In genomic region chr7:148982596-148983219, GRCh38 we compare ENCODE assay signal across 7 cellular contexts. TPM values are rescaled to one million over a fixed set of nuclear protein-coding genes. Genes with fewer than 3 reads are reported as not detected.
DNase-seq lines count a peak whose midpoint lies in the region; ATAC-seq, FAIRE-seq and TF ChIP-seq lines count a peak whose summit lies in the region.

No MANE protein-coding gene starts in this region.

- no peak overlapping the region for H3K27ac ChIP-seq in GM12878 (ENCODE audit: control insufficient read depth, insufficient read depth)
- H3K27ac ChIP-seq in tibial artery, result peak overlapping the region; percentile 25 to 60

- DNase-seq in NCI-H1105 treated with DMSO at 0.1 percent for 48 hours (lab: John Stamatoyannopoulos, UW), result peak; percentile 56
- no peak for DNase-seq in GM12878 (ENCODE audit: low read depth, low spot score)
- no peak for DNase-seq in lower leg skin (ENCODE audit: low spot score in 2 of 2)
- no peak for DNase-seq in tibial artery
- no peak for DNase-seq in middle frontal gyrus (ENCODE audit: extremely low spot score, low spot score)

- WGBS in GM12878 (ENCODE audit: insufficient coverage, insufficient replicate concordance, low lambda C conversion rate, missing lambda C conversion rate), result 3% methylated on average over 27 of the region's 27 CpGs
- 2 to 3% methylated on average over 27 of the region's 27 CpGs for WGBS in lower leg skin, 2 donors

- peak overlapping the region; percentile 81 for H3K4me2 ChIP-seq in GM12878 (ENCODE audit: control insufficient read depth, insufficient read depth)

- H3K4me1 ChIP-seq in GM12878 (ENCODE audit: control insufficient read depth, insufficient read depth, low read length), result no peaks in the 10 kb centered on the region
- H3K4me1 ChIP-seq in tibial artery, result peaks cover 0 to 41% (median 20%) of the 10 kb centered on the region in 4 donors

- no TSS peak for BruUV-seq in GM12878 (replicated peaks; lab: Mats Ljungman, UMichigan)

- RAD21 ChIA-PET in GM12878 (lab: Charles Lee; ENCODE audit: unreplicated experiment), result interaction anchor here (0.8 to 2.6 kb wide), 4 partner anchors 11 to 83 kb away, joined by 3 to 14 read pairs (median 4); no protein-coding TSS in a partner anchor

- no peaks in the 10 kb centered on the region for H3K79me2 ChIP-seq in GM12878 (ENCODE audit: control insufficient read depth, insufficient read depth, low read length)

- no peak for FAIRE-seq in GM12878 (lab: Jason Lieb, UNC)

- H3K36me3 ChIP-seq in GM12878 (ENCODE audit: control insufficient read depth in 2 of 2, insufficient read depth in 2 of 2, low read length in 1 of 2) (no peaks in the 10 kb centered on the region), tibial artery (no peaks in the 10 kb centered on the region)

- CTCF ChIA-PET in GM12878 (lab: Yijun Ruan, JAX), result interaction anchor here (0.8 to 3.0 kb wide), 5 partner anchors 19 to 718 kb away, joined by 3 to 12 read pairs (median 3); partner anchors contain the start of gene ZNF282

- ATAC-seq in GM12878, result no peak; the same call in 2 of the 3 replicates
- no peak for ATAC-seq in GM19035 (IDR thresholded peaks at IDR 0.05; ENCODE audit: unreplicated experiment)

- in situ Hi-C loops in GM12878 (cut with MboI), result no loop called here

- H3K9me3 ChIP-seq in GM12878 (replicated peaks; ENCODE audit: control insufficient read depth, insufficient read depth, low read length), result peaks cover 2% of the 10 kb centered on the region; the same call in 1 of the 3 replicates
- H3K9me3 ChIP-seq in tibial artery, result no peaks in the 10 kb centered on the region

- intact Hi-C loops in GM12878 (cut with micrococcal nuclease; ENCODE audit: unreplicated experiment) (no loop called here), lower leg skin (cut with DNase I; ENCODE audit: low total_unique reads) (no loop called here), tibial artery (cut with DNase I; ENCODE audit: low total_unique reads) (no loop called here)

- SMC1A ChIA-PET in GM12878 (lab: Charles Lee; ENCODE audit: uncharacterized antibody, unreplicated experiment), result interaction anchor here (1.1 to 2.1 kb wide), 4 partner anchors 19 to 28 kb away, joined by 3 to 8 read pairs (median 4); no protein-coding TSS in a partner anchor

- POLR2A ChIA-PET in GM12878 (lab: Charles Lee), result interaction anchor here (1.0 kb wide), 1 partner anchor 20 kb away, joined by 3 read pairs; no protein-coding TSS in a partner anchor

- TF ChIP-seq EP300 in GM12878 (IDR thresholded peaks at IDR 0.05; ENCODE audit: borderline replicate concordance in 1 of 2, control insufficient read depth in 1 of 2, low read depth in 2 of 2, low read length in 2 of 2), result no peak

- no peak for TF ChIP-seq CTCF in GM12878 (IDR thresholded peaks at IDR 0.05 in 2 of 3, conservative IDR thresholded peaks at IDR 0.05 in 1 of 3; ENCODE audit: control insufficient read depth in 2 of 3, extremely low read depth in 1 of 3, insufficient read depth in 1 of 3, low read depth in 3 of 3, low read length in 3 of 3)
- no peak for TF ChIP-seq CTCF in lower leg skin (IDR thresholded peaks at IDR 0.05)
- no peak for TF ChIP-seq CTCF in tibial artery (IDR thresholded peaks at IDR 0.05)

- TF ChIP-seq POLR2A in GM12878 (IDR thresholded peaks at IDR 0.05; ENCODE audit: low read depth, low read length), result no peak
- no peak for TF ChIP-seq POLR2A in lower leg skin (IDR thresholded peaks at IDR 0.05)

- no peak for TF ChIP-seq RAD21 in GM12878 (IDR thresholded peaks at IDR 0.05; ENCODE audit: insufficient read depth, low read depth, low read length)

- H3K27me3 ChIP-seq in GM12878 (replicated peaks in 1 of 2; ENCODE audit: control insufficient read depth in 2 of 2, insufficient read depth in 2 of 2, low read length in 1 of 2), result no peaks in the 10 kb centered on the region; a peak in 1 of 4 replicates
- peaks cover 0 to 2% of the 10 kb centered on the region in 2 donors for H3K27me3 ChIP-seq in tibial artery

- H3K4me3 ChIP-seq in GM08714 (ENCODE audit: low read length) (peak overlapping the region; percentile 96), GM12878 (peak overlapping the region; percentile 88), lower leg skin (ENCODE audit: low read depth, poor library complexity, severe bottlenecking) (peak overlapping the region; percentile 44), tibial artery (peak overlapping the region; percentile 57 to 58)

- no peaks in the 10 kb centered on the region for H4K20me1 ChIP-seq in GM12878 (ENCODE audit: control insufficient read depth, insufficient read depth)

- H3K9ac ChIP-seq in GM12878 (ENCODE audit: control insufficient read depth, insufficient read depth, low read length), result no peak overlapping the region

- peak overlapping the region; percentile 30 for H2AFZ ChIP-seq in GM12878 (ENCODE audit: control insufficient read depth, low read depth, low read length)

TF ChIP-seq in GM12878, 131 proteins besides CTCF, POLR2A, EP300 and RAD21:
- TF ChIP-seq ZNF24 (IDR thresholded peaks at IDR 0.05), result peak; percentile 90
- no peak for TF ChIP-seq KLF5 (IDR thresholded peaks at IDR 0.05; ENCODE audit: partially characterized antibody)
- peak; percentile 67 for TF ChIP-seq NR2F1 (conservative IDR thresholded peaks at IDR 0.05)

RNA-seq across cellular contexts. Expression of gene PDIA4, which starts 45.6 kb away (rescaled TPM):
- 59.2 and 60.6 TPM in 2 replicates for total RNA-seq in GM12878 (2013; cell fraction: nucleolus; rRNA removed)
- 118 and 123 TPM in 2 replicates for total RNA-seq in GM12878 (2014; rRNA removed)
- 75.7 and 86.8 TPM in 2 replicates for total RNA-seq in GM12878 (2014; rRNA removed; fragmentation: Illumina TruSeq; extraction: Trizol)
- 119 and 134 TPM in 2 replicates for total RNA-seq in GM12878 (2021)
- 69.3 TPM for polyA plus RNA-seq in GM12878 (2011; ENCODE audit: low read depth)
- 77.6 and 81.6 TPM in 2 replicates for polyA plus RNA-seq in GM12878 (2011; rRNA removed)
- 82.9 and 84.8 TPM in 2 replicates for polyA plus RNA-seq in GM12878 (2011; cell fraction: cytosol; rRNA removed)
- polyA plus RNA-seq in GM12878 (2011; cell fraction: nucleus; rRNA removed), result 86.6 and 98.4 TPM in 2 replicates
- polyA plus RNA-seq in GM12878 (2012), result 93.6 and 96.1 TPM in 2 replicates
- 79.4 and 104 TPM in 2 replicates for polyA plus RNA-seq in GM12878 (2014; fragmentation: Illumina TruSeq; extraction: Trizol)
- 10 to 100 TPM in 1 of 2 experiments, 1 to 10 TPM in 1; 7.1 to 13.4 TPM for polyA plus RNA-seq in GM12878 (2014; fragmentation: Nextera tagmentation; extraction: Ambion mirVana)
- polyA plus RNA-seq in GM12878 (2014; rRNA removed), result 108 and 115 TPM in 2 replicates
- polyA plus RNA-seq in GM12878 (2016; fragmentation: Nextera tagmentation; extraction: Ambion mirVana), result 100 to 1,000 TPM; 284 to 306 TPM
- 64.5 and 84.4 TPM in 2 replicates for polyA minus RNA-seq in GM12878 (2011; rRNA and poly(A)+ RNA removed)
- 30.6 and 42.5 TPM in 2 replicates for polyA minus RNA-seq in GM12878 (2011; cell fraction: cytosol; rRNA and poly(A)+ RNA removed)
- polyA minus RNA-seq in GM12878 (2011; cell fraction: nucleus; rRNA and poly(A)+ RNA removed), result 15.8 and 22.5 TPM in 2 replicates
- total RNA-seq in lower leg skin, result 10 to 100 TPM; 35.9 to 55.9 (median 47.9) TPM

Comparison
In these comparisons a context has a peak if more than half of its experiments do, and no peak if none do; other contexts are left out.
1. H3K4me3 ChIP-seq: peak in every context shown above with its lines; median percentile 96 in GM08714; 88 in GM12878; 58 in tibial artery; 44 in lower leg skin.